30 cellular contexts compared by ENCODE assay signal in the genomic region with DNA sequence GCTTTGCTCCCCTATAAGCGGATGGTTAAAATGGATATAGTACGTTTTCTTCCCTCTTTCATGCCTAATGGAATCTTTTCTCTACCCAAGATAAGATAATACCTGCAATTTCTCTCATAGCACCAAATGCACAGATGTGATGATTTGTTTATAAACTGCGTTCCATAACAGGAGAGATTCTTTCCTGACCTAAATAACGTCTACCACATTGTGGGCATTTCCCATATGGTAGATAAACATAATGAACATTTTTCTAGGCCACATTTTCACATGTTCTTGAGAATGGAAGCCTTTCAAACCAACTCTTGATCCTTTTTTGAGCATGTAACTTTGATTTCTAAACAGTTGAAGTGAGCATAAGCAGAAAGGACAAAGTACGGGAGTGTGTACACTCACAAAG.
"Had no signal": no experiment of that assay in that cellular context is flagged by ENCODE, and none has a peak within 500 bp of the region (broad histone marks: within the 10 kb centered on the region; RNA-seq: fewer than 3 reads in every experiment).

No MANE protein-coding gene starts in this region.

- H3K4me3 Mint-ChIP-seq: natural killer cell; nephron; neural progenitor cell; stimulated activated memory B cell treated with anti-CD40 and anti-IgM and Interleukin-4, amounts not matched to agents 10 μg/mL and 1 μg/mL and 100 μg/mL, for 72 hours; stimulated activated naive CD8-positive, alpha-beta T cell treated with anti-CD3 and anti-CD28 coated beads, Interleukin-15, amount 100 ng/mL, for 72 hours; type B pancreatic cell had no signal

- H3K9me3 ChIP-seq: ovary, psoas muscle, spleen, suprapubic skin, testis, tibial artery, transverse colon, upper lobe of right lung, uterus had no signal

- H3K4me1 ChIP-seq: parathyroid adenoma, spleen, suprapubic skin, testis, tibial artery, transverse colon, upper lobe of right lung, uterus had no signal

- H3K79me2 ChIP-seq: parathyroid adenoma had no signal

- H3K36me3 Mint-ChIP-seq: natural killer cell; stimulated activated memory B cell treated with anti-CD40 and anti-IgM and Interleukin-4, amounts not matched to agents 10 μg/mL and 1 μg/mL and 100 μg/mL, for 72 hours; type B pancreatic cell had no signal

- H2AFZ ChIP-seq: neural progenitor cell, parathyroid adenoma had no signal

- H3K27me3 ChIP-seq: neural progenitor cell, ovary, spleen, suprapubic skin, testis, tibial artery, transverse colon, upper lobe of right lung, uterus had no signal

- H3K27ac Mint-ChIP-seq: natural killer cell; nephron; neural progenitor cell; stimulated activated memory B cell treated with anti-CD40 and anti-IgM and Interleukin-4, amounts not matched to agents 10 μg/mL and 1 μg/mL and 100 μg/mL, for 72 hours; stimulated activated naive CD8-positive, alpha-beta T cell treated with anti-CD3 and anti-CD28 coated beads, Interleukin-15, amount 100 ng/mL, for 72 hours; type B pancreatic cell had no signal

- H3K36me3 ChIP-seq: neural progenitor cell, ovary, spleen, suprapubic skin, tibial artery, transverse colon, upper lobe of right lung, uterus had no signal

- H3K4me1 Mint-ChIP-seq: natural killer cell; stimulated activated naive CD8-positive, alpha-beta T cell treated with anti-CD3 and anti-CD28 coated beads, Interleukin-15, amount 100 ng/mL, for 72 hours had no signal

- H3K9ac ChIP-seq: neural progenitor cell, parathyroid adenoma had no signal

- H3K27me3 Mint-ChIP-seq: progenitor cell of endocrine pancreas; stimulated activated memory B cell treated with anti-CD40 and anti-IgM and Interleukin-4, amounts not matched to agents 10 μg/mL and 1 μg/mL and 100 μg/mL, for 72 hours; stimulated activated naive CD8-positive, alpha-beta T cell treated with anti-CD3 and anti-CD28 coated beads, Interleukin-15, amount 100 ng/mL, for 72 hours had no signal

- H3K27ac ChIP-seq: neural progenitor cell, ovary, parathyroid adenoma, psoas muscle, skin epidermis, spleen, suprapubic skin, testis, tibial artery, transverse colon, upper lobe of right lung, uterus had no signal

- H3K4me2 ChIP-seq: neural progenitor cell, smooth muscle cell had no signal

- H3K4me3 ChIP-seq: neural progenitor cell, ovary, psoas muscle, skin epidermis, smooth muscle cell, spleen, suprapubic skin, testis, tibial artery, transverse colon, upper lobe of right lung, uterus had no signal

- DNase-seq: natural killer cell; occipital lobe; ovary; posterior cingulate gyrus; psoas muscle; right cardiac atrium; spleen; stimulated activated CD4-positive, alpha-beta T cell treated with anti-CD3 and anti-CD28 coated beads, Interleukin-12 subunit alpha, Interleukin-12 subunit beta, amount 100 ng/mL, for 4 hours; stimulated activated CD4-positive, alpha-beta T cell treated with anti-CD3 and anti-CD28 coated beads, Interleukin-1b, Interleukin-23, amount 100 ng/mL, for 48 hours; stimulated activated CD4-positive, alpha-beta T cell treated with anti-CD3 and anti-CD28 coated beads, Interleukin-4, amount 100 ng/mL, for 1 hour; stimulated activated CD4-positive, alpha-beta T cell treated with anti-CD3 and anti-CD28 coated beads, Interleukin-4, amount 100 ng/mL, for 4 hours; stimulated activated CD8-positive, alpha-beta memory T cell treated with anti-CD3 and anti-CD28 coated beads, Interleukin-4, amount 100 ng/mL, for 48 hours; stimulated activated naive CD4-positive, alpha-beta T cell; stimulated activated naive CD8-positive, alpha-beta T cell treated with anti-CD3 and anti-CD28 coated beads, Interleukin-15, amount 100 ng/mL, for 72 hours; stimulated activated naive CD8-positive, alpha-beta T cell treated with anti-CD3 and anti-CD28 coated beads, Interleukin-15, Interleukin-2, amounts not matched to agents 100 U/mL and 50 U/mL, for 24 hours; substantia nigra; testis; tibial artery; transverse colon; upper lobe of right lung; uterus had no signal
